8 cellular contexts compared by ENCODE assay signal in the genomic region with DNA sequence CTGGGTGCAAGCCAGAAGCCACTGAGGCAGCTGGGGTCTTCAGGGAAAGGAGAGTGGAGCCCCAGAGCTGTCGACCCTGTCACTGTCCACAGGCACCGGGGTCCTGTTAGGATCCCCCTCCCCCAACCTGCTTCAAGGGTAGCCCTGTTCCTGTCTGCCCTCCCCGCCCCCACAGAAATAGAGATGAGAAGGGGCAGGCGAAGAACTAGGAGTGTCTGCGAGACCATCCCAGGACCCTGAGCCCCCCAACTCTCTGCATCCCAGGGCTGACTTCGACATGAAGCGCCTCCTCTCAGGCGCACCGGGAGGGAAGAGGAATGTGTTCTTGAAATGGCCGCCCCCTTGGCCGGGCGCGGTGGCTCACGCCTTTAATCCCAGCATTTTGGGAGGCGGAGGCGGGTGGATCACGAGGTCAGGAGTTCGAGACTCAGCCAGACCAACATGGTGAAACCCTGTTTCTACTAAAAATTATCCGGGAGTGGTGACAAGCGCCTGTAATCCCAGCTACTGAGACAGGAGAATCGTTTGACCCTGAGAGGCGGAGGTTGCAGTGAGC. TPM values are rescaled to one million over a fixed set of nuclear protein-coding genes. Genes with fewer than 3 reads are reported as not detected.
DNase-seq lines count a peak whose midpoint lies in the region; ATAC-seq and TF ChIP-seq lines count a peak whose summit lies in the region.

No MANE protein-coding gene starts in this region.

- peaks cover 7% of the 10 kb centered on the region for H3K4me1 ChIP-seq in CD8-positive, alpha-beta T cell (ENCODE audit: insufficient read depth, low read length)
- no peaks in the 10 kb centered on the region; the same call in 1 of the 2 replicates for H3K4me1 ChIP-seq in H9 (ENCODE audit: insufficient read depth, low read length)
- H3K4me1 ChIP-seq in neuronal stem cell (ENCODE audit: control insufficient read depth in 2 of 2, insufficient read depth in 1 of 2, low read depth in 1 of 2, low read length in 2 of 2) = peaks cover 4 to 5% of the 10 kb centered on the region in 2 donors

- H2BK20ac ChIP-seq in H9 (ENCODE audit: low read depth, low read length, poor library complexity, severe bottlenecking) = no peak overlapping the region

- no peaks in the 10 kb centered on the region for H3K9me2 ChIP-seq in SU-DHL-6 (replicated peaks; ENCODE audit: insufficient read depth, low read length)

- peak overlapping the region; percentile 77 for H3K4me3 Mint-ChIP-seq in CD8-positive, alpha-beta T cell
- peak overlapping the region; percentile 77 to 88 for H3K4me3 Mint-ChIP-seq in H9

- H3K23me2 ChIP-seq in H9 (ENCODE audit: insufficient read length, low read depth, low read length, poor library complexity, severe bottlenecking) = peaks cover 8% of the 10 kb centered on the region

- H3K27ac ChIP-seq in CD8-positive, alpha-beta T cell (ENCODE audit: low read depth, low read length) = peak overlapping the region; percentile 62
- H3K27ac ChIP-seq in H9 (ENCODE audit: insufficient read length, low read depth, low read length) (no peak overlapping the region), SU-DHL-6 (ENCODE audit: low read depth, low read length) (peak overlapping the region; percentile 92), neuronal stem cell (replicated peaks; ENCODE audit: low read length) (peak overlapping the region; percentile 92)

- H2BK12ac ChIP-seq in H9 (ENCODE audit: insufficient read length, low read depth, low read length) (no peak overlapping the region), neuronal stem cell (ENCODE audit: low read length) (no peak overlapping the region)

- no peaks in the 10 kb centered on the region for H3K27me3 Mint-ChIP-seq in CD8-positive, alpha-beta T cell (ENCODE audit: low read depth)
- H3K27me3 Mint-ChIP-seq in H9 (ENCODE audit: low read depth) = peaks cover 4% of the 10 kb centered on the region

- peak overlapping the region; percentile 93 for H3K9ac ChIP-seq in H9 (ENCODE audit: extremely low read depth, insufficient read length, low read length)
- H3K9ac ChIP-seq in SU-DHL-6 (ENCODE audit: low read length) = peak overlapping the region; percentile 93
- H3K9ac ChIP-seq in neuronal stem cell (ENCODE audit: low read depth, low read length, poor library complexity) = peak overlapping the region; percentile 97

- no peaks in the 10 kb centered on the region for H3K9me3 ChIP-seq in CD8-positive, alpha-beta T cell (ENCODE audit: low read length)
- H3K9me3 ChIP-seq in H9 (ENCODE audit: control insufficient read depth, low read depth, low read length) (no peaks in the 10 kb centered on the region), SU-DHL-6 (ENCODE audit: insufficient read depth, low read length) (no peaks in the 10 kb centered on the region), neuronal stem cell (replicated peaks in 1 of 2; ENCODE audit: control insufficient read depth in 2 of 2, insufficient read depth in 1 of 2, low read depth in 1 of 2, low read length in 2 of 2) (no peaks in the 10 kb centered on the region)

- H3K79me2 ChIP-seq in H9 (ENCODE audit: insufficient read depth, low read length) (no peaks in the 10 kb centered on the region), SU-DHL-6 (ENCODE audit: insufficient read depth, low read length) (peaks cover 7% of the 10 kb centered on the region; the same call in 1 of the 2 replicates)

- H2BK15ac ChIP-seq in H9 (ENCODE audit: low read depth, low read length) (no peak overlapping the region), neuronal stem cell (ENCODE audit: low read length) (peak overlapping the region; percentile 75)

- ATAC-seq in CD8-positive, alpha-beta T cell = no peak
- ATAC-seq in GM21786 (IDR thresholded peaks at IDR 0.05; ENCODE audit: unreplicated experiment) = no peak

- peak overlapping the region; percentile 97 for H3K14ac ChIP-seq in H9 (ENCODE audit: insufficient read depth, low read length)
- H3K14ac ChIP-seq in neuronal stem cell (ENCODE audit: low read length) = peak overlapping the region; percentile 99

- H2AFZ ChIP-seq in H9 (ENCODE audit: low read length) (no peak overlapping the region), SU-DHL-6 (ENCODE audit: low read depth, low read length, severe bottlenecking) (peak overlapping the region; percentile 64), neuronal stem cell (ENCODE audit: low read length) (peak overlapping the region; percentile 98)

- CTCF ChIA-PET in CD8-positive, alpha-beta T cell (lab: Charles Lee) = interaction anchor here (1.5 kb wide), 1 partner anchor 25 kb away, joined by 4 read pairs; no protein-coding TSS in a partner anchor

- TF ChIP-seq CTCF in CD8-positive, alpha-beta T cell (IDR thresholded peaks at IDR 0.05) = no peak
- TF ChIP-seq CTCF in H9 (conservative IDR thresholded peaks at IDR 0.05) (no peak), SU-DHL-6 (IDR thresholded peaks at IDR 0.05; ENCODE audit: insufficient read depth, low read length, poor library complexity, severe bottlenecking) (no peak), fibroblast of mammary gland (conservative IDR thresholded peaks at IDR 0.05; ENCODE audit: control insufficient read depth, insufficient read depth, low read depth, low read length) (no peak)

- H2BK5ac ChIP-seq in H9 (ENCODE audit: insufficient read length, low read length) (no peak overlapping the region), neuronal stem cell (ENCODE audit: low read length) (peak overlapping the region; percentile 71)

- H2BK120ac ChIP-seq in H9 (ENCODE audit: low read depth, low read length, poor library complexity, severe bottlenecking) (no peak overlapping the region), neuronal stem cell (ENCODE audit: low read depth, low read length) (peak overlapping the region; percentile 95)

- H2AK5ac ChIP-seq in H9 (ENCODE audit: insufficient read length, low read length) (no peak overlapping the region), neuronal stem cell (ENCODE audit: low read depth, low read length) (peak overlapping the region; percentile 63)

- H4K20me1 ChIP-seq in H9 (ENCODE audit: control insufficient read depth, insufficient read depth, insufficient read length) = no peaks in the 10 kb centered on the region
- no peaks in the 10 kb centered on the region for H4K20me1 ChIP-seq in SU-DHL-6 (ENCODE audit: low read depth, low read length)

- no peaks in the 10 kb centered on the region for H3K9me3 Mint-ChIP-seq in CD8-positive, alpha-beta T cell
- H3K9me3 Mint-ChIP-seq in H9 = no peaks in the 10 kb centered on the region; a peak in 1 of 5 replicates

- intact Hi-C loops in CD8-positive, alpha-beta T cell (cut with DNase I, micrococcal nuclease) = loop anchor here in 1 of 2 experiments (1.0 to 5.0 kb wide), 3 partner anchors 15 to 54 kb away; a partner anchor contains a TSS

- H3K23ac ChIP-seq in H9 (ENCODE audit: insufficient read length, low read depth, low read length) = no peak overlapping the region
- peak overlapping the region; percentile 87 for H3K23ac ChIP-seq in neuronal stem cell (ENCODE audit: low read depth, low read length, poor library complexity)

- peak in 2 of 7 experiments; percentile 6 to 28 for DNase-seq in CD8-positive, alpha-beta T cell
- DNase-seq in H9 (peak; percentile 60), fibroblast of mammary gland (ENCODE audit: low read depth) (peak; percentile 17), neuronal stem cell (ENCODE audit: low spot score) (no peak), cortex of kidney (lab: John Stamatoyannopoulos, UW) (no peak), AG08396 (ENCODE audit: low spot score) (no peak)

- no peak overlapping the region for H3K56ac ChIP-seq in H9 (ENCODE audit: insufficient read length, low read depth, low read length)

- H3K36me3 ChIP-seq in CD8-positive, alpha-beta T cell (ENCODE audit: insufficient read depth, low read length) = no peaks in the 10 kb centered on the region
- no peaks in the 10 kb centered on the region for H3K36me3 ChIP-seq in SU-DHL-6 (ENCODE audit: low read length)
- no peaks in the 10 kb centered on the region for H3K36me3 ChIP-seq in neuronal stem cell (replicated peaks in 1 of 2; ENCODE audit: control insufficient read depth in 2 of 2, insufficient read depth in 2 of 2, low read length in 2 of 2)

- H3K4ac ChIP-seq in H9 (ENCODE audit: low read depth, low read length) (no peak overlapping the region; the same call in 1 of the 2 replicates), neuronal stem cell (ENCODE audit: low read length) (peak overlapping the region; percentile 86)

- H4K91ac ChIP-seq in H9 (ENCODE audit: insufficient read length, low read depth, low read length) = no peak overlapping the region
- H4K91ac ChIP-seq in neuronal stem cell (ENCODE audit: low read depth, low read length, poor library complexity) = no peak overlapping the region

- H3K27me3 ChIP-seq in CD8-positive, alpha-beta T cell (ENCODE audit: insufficient read depth, low read length) = no peaks in the 10 kb centered on the region
- H3K27me3 ChIP-seq in H9 (ENCODE audit: insufficient read depth, low read length) (no peaks in the 10 kb centered on the region), SU-DHL-6 (ENCODE audit: low read length) (no peaks in the 10 kb centered on the region), neuronal stem cell (ENCODE audit: control insufficient read depth in 3 of 3, insufficient read depth in 3 of 3, low read depth in 1 of 3, low read length in 3 of 3) (peaks cover 0 to 4% (median 0%) of the 10 kb centered on the region in 3 experiments)

- H3K4me1 Mint-ChIP-seq in CD8-positive, alpha-beta T cell (ENCODE audit: low read depth) = peaks cover 17% of the 10 kb centered on the region
- H3K4me1 Mint-ChIP-seq in H9 = peaks cover 14 to 39% of the 10 kb centered on the region in 2 experiments

- H4K8ac ChIP-seq in H9 (replicated peaks; ENCODE audit: insufficient read length, low read depth, low read length) (no peak overlapping the region), neuronal stem cell (ENCODE audit: low read depth, low read length) (peak overlapping the region; percentile 100)

- H3K27ac Mint-ChIP-seq in CD8-positive, alpha-beta T cell = peak overlapping the region; percentile 75
- peak overlapping the region; percentile 70 to 89 (median 87); a peak in 4 of 7 replicates for H3K27ac Mint-ChIP-seq in H9

- H3K36me3 Mint-ChIP-seq in CD8-positive, alpha-beta T cell = peaks cover 2% of the 10 kb centered on the region
- no peaks in the 10 kb centered on the region; a peak in 1 of 7 replicates for H3K36me3 Mint-ChIP-seq in H9 (ENCODE audit: insufficient read depth in 1 of 3, low read depth in 3 of 3)

- peak overlapping the region; percentile 75 for H3K4me3 ChIP-seq in CD8-positive, alpha-beta T cell (ENCODE audit: low read depth, low read length)
- peak overlapping the region; percentile 80 for H3K4me3 ChIP-seq in SU-DHL-6 (ENCODE audit: insufficient read depth, low read length, poor library complexity, severe bottlenecking)
- H3K4me3 ChIP-seq in fibroblast of mammary gland (ENCODE audit: control insufficient read depth, low read depth, low read length) = peak overlapping the region; percentile 65
- H3K4me3 ChIP-seq in neuronal stem cell (ENCODE audit: low read length in 2 of 2) = peak overlapping the region; percentile 84 to 89

- POLR2A ChIA-PET in CD8-positive, alpha-beta T cell (lab: Charles Lee) = interaction anchor here (1.4 to 3.1 kb wide), 5 partner anchors 12 to 106 kb away, joined by 4 to 16 read pairs (median 8); a partner anchor contains a TSS

- H4K5ac ChIP-seq in H9 (ENCODE audit: insufficient read length, low read depth, low read length) = no peak overlapping the region

- no CpG with 5 or more reads among the region's 22 CpGs for WGBS in H9 (ENCODE audit: extremely low coverage, insufficient read length, low lambda C conversion rate)
- WGBS in neuronal stem cell (ENCODE audit: extremely low coverage in 2 of 2, insufficient read length in 2 of 2, insufficient replicate concordance in 1 of 2), 2 donors = no CpG with 5 or more reads among the region's 22 CpGs

- H3K4me2 ChIP-seq in H9 (ENCODE audit: insufficient read depth, insufficient read length, low read length) (peak overlapping the region; percentile 59), SU-DHL-6 (ENCODE audit: low read depth, low read length, poor library complexity, severe bottlenecking) (peak overlapping the region; percentile 90), neuronal stem cell (ENCODE audit: insufficient read depth, low read length, poor library complexity, severe bottlenecking) (peak overlapping the region; percentile 93)

- H3K18ac ChIP-seq in H9 (ENCODE audit: insufficient read length, low read depth, low read length) = peak overlapping the region; percentile 91
- H3K18ac ChIP-seq in neuronal stem cell (ENCODE audit: low read length) = peak overlapping the region; percentile 99

- H3K79me1 ChIP-seq in H9 (ENCODE audit: insufficient read depth, low read depth, low read length, poor library complexity, severe bottlenecking) = no peaks in the 10 kb centered on the region
- H3K79me1 ChIP-seq in neuronal stem cell (ENCODE audit: low read depth, low read length) = peaks cover 4% of the 10 kb centered on the region

- no peak overlapping the region for H3T11ph ChIP-seq in H9 (ENCODE audit: low read length)

- H3F3A ChIP-seq in SU-DHL-6 (ENCODE audit: insufficient read depth) = peaks cover 43% of the 10 kb centered on the region

RNA-seq across cellular contexts. Expression of a gene that starts 0.6 kb away (rescaled TPM):
- 1 to 10 TPM; 1.7 to 1.9 TPM for total RNA-seq in CD8-positive, alpha-beta T cell
- 3.2 and 3.5 TPM in 2 replicates for total RNA-seq in H9 (2021)
- 2.8 TPM for polyA plus RNA-seq in neuronal stem cell (2013, experiment 1 of 2)
- polyA plus RNA-seq in neuronal stem cell (2013, experiment 2 of 2) = 3.0 TPM

RNA-seq across cellular contexts. Expression of a gene that starts 2.7 kb away (rescaled TPM):
- total RNA-seq in CD8-positive, alpha-beta T cell = 1 to 10 TPM in 1 of 2 experiments, not detected in 1; 1.0 TPM
- 0.50 TPM in 2 replicates for total RNA-seq in H9 (2021)
- polyA plus RNA-seq in neuronal stem cell (2013, experiment 1 of 2) = 0.35 TPM
- polyA plus RNA-seq in neuronal stem cell (2013, experiment 2 of 2) = 0.42 TPM

RNA-seq across cellular contexts. Expression of a gene that starts 11.3 kb away (rescaled TPM):
- under 1 TPM; 0.50 to 0.62 TPM for total RNA-seq in CD8-positive, alpha-beta T cell
- total RNA-seq in H9 (2021) = 0.81 and 1.8 TPM in 2 replicates
- polyA plus RNA-seq in neuronal stem cell (2013, experiment 1 of 2) = 3.0 TPM
- 2.8 TPM for polyA plus RNA-seq in neuronal stem cell (2013, experiment 2 of 2)

RNA-seq across cellular contexts. Expression of a gene that starts 16.3 kb away (rescaled TPM):
- total RNA-seq in CD8-positive, alpha-beta T cell = 10 to 100 TPM; 40.7 to 52.4 TPM
- total RNA-seq in H9 (2021) = 47.5 and 53.7 TPM in 2 replicates
- 84.6 TPM for polyA plus RNA-seq in neuronal stem cell (2013, experiment 1 of 2)
- 88.1 TPM for polyA plus RNA-seq in neuronal stem cell (2013, experiment 2 of 2)

RNA-seq across cellular contexts. Expression of a gene that starts 21.1 kb away (rescaled TPM):
- total RNA-seq in CD8-positive, alpha-beta T cell = 1 to 10 TPM; 1.3 to 1.9 TPM
- 4.9 and 5.3 TPM in 2 replicates for total RNA-seq in H9 (2021)
- 6.5 TPM for polyA plus RNA-seq in neuronal stem cell (2013, experiment 1 of 2)
- polyA plus RNA-seq in neuronal stem cell (2013, experiment 2 of 2) = 6.1 TPM

Comparison
In these comparisons a context has a peak if more than half of its experiments do, and no peak if none do; other contexts are left out.
1. DNase-seq: peak in H9 (single experiment) and fibroblast of mammary gland (single experiment); none in neuronal stem cell (single experiment), cortex of kidney (single experiment) and AG08396 (single experiment).
2. Peak in every context shown above with its lines, with median percentiles within 50 percentile points of each other: H3K4me3 ChIP-seq, H3K4me2 ChIP-seq and H3K9ac ChIP-seq.